In the genomic region with DNA sequence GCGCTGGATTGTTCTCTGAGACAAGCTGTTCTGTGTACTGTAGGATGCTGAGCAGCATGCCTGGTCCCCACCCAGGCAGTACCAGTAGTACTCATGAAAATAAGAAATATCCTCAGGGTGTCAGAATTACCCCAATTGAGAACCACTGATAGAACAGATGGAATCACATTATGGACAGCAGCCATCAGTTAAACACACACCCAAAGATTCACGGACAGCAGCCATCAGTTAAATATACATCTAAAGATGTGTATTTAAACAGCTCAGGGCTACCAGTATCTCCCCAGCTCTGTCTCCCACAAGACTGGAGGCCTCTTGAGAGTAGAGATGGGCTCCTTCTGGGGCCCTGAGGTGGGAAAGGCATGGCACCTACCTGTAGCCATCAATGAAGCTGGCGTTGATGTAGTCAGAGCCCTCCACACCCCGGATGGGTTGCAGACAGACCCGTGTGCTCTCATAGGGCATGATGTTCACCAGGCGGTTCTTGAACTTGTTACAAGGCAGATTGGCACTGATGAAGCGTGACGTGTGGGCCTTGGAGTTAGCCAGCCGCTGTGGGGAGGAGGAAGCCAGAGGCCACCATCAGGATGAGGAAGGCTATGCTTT, we compare ENCODE assay signal across 35 cellular contexts.
"Had no signal": no experiment of that assay in that cellular context is flagged by ENCODE, and none has a peak within 500 bp of the region (broad histone marks: within the 10 kb centered on the region; RNA-seq: fewer than 3 reads in every experiment).

No MANE protein-coding gene starts in this region.

- H3K27me3 ChIP-seq: adrenal gland, body of pancreas, cardiac muscle cell, dorsolateral prefrontal cortex, esophagus muscularis mucosa, gastroesophageal sphincter had no signal

- H3K9me3 ChIP-seq: adrenal gland, body of pancreas, esophagus muscularis mucosa, gastroesophageal sphincter had no signal

- H3K9me3 Mint-ChIP-seq: activated B cell treated with CpG ODN at 0.5 μM for 24 hours; activated CD8-positive, alpha-beta T cell treated with anti-CD3 and anti-CD28 coated beads for 36 hours; activated naive CD4-positive, alpha-beta T cell treated with anti-CD3 and anti-CD28 coated beads for 36 hours; activated naive CD4-positive, alpha-beta T cell treated with anti-CD3 and anti-CD28 coated beads, Interleukin-2, amount 50 U/mL, for 24 hours; activated naive CD8-positive, alpha-beta T cell treated with anti-CD3 and anti-CD28 coated beads, Interleukin-2, amount 50 U/mL, for 24 hours; dendritic cell treated with granulocyte-macrophage colony-stimulating factor and Interleukin-4, amounts not matched to agents 40 ng/mL and 50 ng/mL, for 4 days had no signal

- H3K4me1 ChIP-seq: adrenal gland, body of pancreas, esophagus muscularis mucosa, gastroesophageal sphincter had no signal

- H3K27ac ChIP-seq: adrenal gland, body of pancreas, cardiac muscle cell, coronary artery, dorsolateral prefrontal cortex, esophagus muscularis mucosa, gastroesophageal sphincter, WERI-Rb-1 had no signal

- H3K27me3 Mint-ChIP-seq: activated B cell treated with CpG ODN at 0.5 μM for 24 hours; activated CD8-positive, alpha-beta T cell treated with anti-CD3 and anti-CD28 coated beads for 36 hours; activated naive CD4-positive, alpha-beta T cell treated with anti-CD3 and anti-CD28 coated beads, Interleukin-2, amount 50 U/mL, for 24 hours; activated naive CD8-positive, alpha-beta T cell treated with anti-CD3 and anti-CD28 coated beads for 36 hours; activated naive CD8-positive, alpha-beta T cell treated with anti-CD3 and anti-CD28 coated beads, Interleukin-2, amount 50 U/mL, for 24 hours; dendritic cell treated with granulocyte-macrophage colony-stimulating factor and Interleukin-4, amounts not matched to agents 40 ng/mL and 50 ng/mL, for 4 days; T-helper 17 cell had no signal

- H3K4me1 Mint-ChIP-seq: activated naive CD4-positive, alpha-beta T cell treated with anti-CD3 and anti-CD28 coated beads, Interleukin-2, amount 50 U/mL, for 24 hours; endodermal cell had no signal

- H3K4me3 ChIP-seq: adrenal gland, body of pancreas, cardiac muscle cell, coronary artery, dorsolateral prefrontal cortex, esophagus muscularis mucosa, gastroesophageal sphincter had no signal

- DNase-seq: activated B cell treated with CpG ODN at 0.5 μM for 24 hours; activated CD4-positive, alpha-beta T cell treated with anti-CD3 and anti-CD28 coated beads for 48 hours; activated CD4-positive, alpha-beta T cell treated with anti-CD3 and anti-CD28 coated beads, Interleukin-2, amount 50 U/mL, for 1 hour; activated CD4-positive, alpha-beta T cell treated with anti-CD3 and anti-CD28 coated beads, Interleukin-2, amount 50 U/mL, for 48 hours; activated CD8-positive, alpha-beta memory T cell treated with anti-CD3 and anti-CD28 coated beads for 24 hours; activated CD8-positive, alpha-beta T cell treated with anti-CD3 and anti-CD28 coated beads for 36 hours; activated effector memory CD4-positive, alpha-beta T cell treated with anti-CD3 and anti-CD28 coated beads, Interleukin-2, amount 50 U/mL, for 16 hours; activated naive CD4-positive, alpha-beta T cell treated with anti-CD3 and anti-CD28 coated beads for 36 hours; activated naive CD8-positive, alpha-beta T cell treated with anti-CD3 and anti-CD28 coated beads for 36 hours; activated naive CD8-positive, alpha-beta T cell treated with anti-CD3 and anti-CD28 coated beads, Interleukin-2, amount 50 U/mL, for 24 hours; activated T-cell treated with anti-CD3 and anti-CD28 coated beads, Interleukin-2, amount 50 U/mL, for 48 hours; adrenal gland; amygdala; aorta; body of pancreas; central memory CD4-positive, alpha-beta T cell; dorsolateral prefrontal cortex; effector memory CD4-positive, alpha-beta T cell; endodermal cell; erythroblast; foreskin melanocyte; head of caudate nucleus; T-helper 1 cell; T-helper 17 cell; T1000; WERI-Rb-1 had no signal

- H3K27ac Mint-ChIP-seq: activated B cell treated with CpG ODN at 0.5 μM for 24 hours; activated CD8-positive, alpha-beta T cell treated with anti-CD3 and anti-CD28 coated beads for 36 hours; activated naive CD4-positive, alpha-beta T cell treated with anti-CD3 and anti-CD28 coated beads for 36 hours; activated naive CD4-positive, alpha-beta T cell treated with anti-CD3 and anti-CD28 coated beads, Interleukin-2, amount 50 U/mL, for 24 hours; activated naive CD8-positive, alpha-beta T cell treated with anti-CD3 and anti-CD28 coated beads for 36 hours; activated naive CD8-positive, alpha-beta T cell treated with anti-CD3 and anti-CD28 coated beads, Interleukin-2, amount 50 U/mL, for 24 hours; activated T-helper 1 cell treated with anti-CD3 and anti-CD28 coated beads, Interleukin-12 subunit alpha, Interleukin-12 subunit beta, Interleukin-2, Interleukin-4 antibody, amounts not matched to agents 30 ng/mL and 10 ng/mL and 1 ng/mL, durations not matched to agents 14 hours and 24 hours and 36 hours; activated T-helper 2 cell treated with anti-CD3 and anti-CD28 coated beads, Interferon-gamma antibody, Interleukin-2, Interleukin-4, amounts not matched to agents 10 μg/mL and 5 μg/mL and 100 μg/mL, durations not matched to agents 14 hours and 24 hours and 36 hours; dendritic cell treated with granulocyte-macrophage colony-stimulating factor and Interleukin-4, amounts not matched to agents 40 ng/mL and 50 ng/mL, for 4 days; endodermal cell; T-helper 17 cell; T-helper 2 cell treated with Interferon-gamma antibody and Interleukin-4, amounts not matched to agents 5 μg/mL and 100 μg/mL, for 36 hours had no signal

- H3K4me3 Mint-ChIP-seq: activated B cell treated with CpG ODN at 0.5 μM for 24 hours; activated CD8-positive, alpha-beta T cell treated with anti-CD3 and anti-CD28 coated beads for 36 hours; activated naive CD4-positive, alpha-beta T cell treated with anti-CD3 and anti-CD28 coated beads for 36 hours; activated naive CD4-positive, alpha-beta T cell treated with anti-CD3 and anti-CD28 coated beads, Interleukin-2, amount 50 U/mL, for 24 hours; activated naive CD8-positive, alpha-beta T cell treated with anti-CD3 and anti-CD28 coated beads for 36 hours; activated naive CD8-positive, alpha-beta T cell treated with anti-CD3 and anti-CD28 coated beads, Interleukin-2, amount 50 U/mL, for 24 hours; activated T-helper 1 cell treated with anti-CD3 and anti-CD28 coated beads, Interleukin-12 subunit alpha, Interleukin-12 subunit beta, Interleukin-2, Interleukin-4 antibody, amounts not matched to agents 30 ng/mL and 10 ng/mL and 1 ng/mL, durations not matched to agents 14 hours and 24 hours and 36 hours; dendritic cell treated with granulocyte-macrophage colony-stimulating factor and Interleukin-4, amounts not matched to agents 40 ng/mL and 50 ng/mL, for 4 days; endodermal cell; T-helper 17 cell; T-helper 2 cell treated with Interferon-gamma antibody and Interleukin-4, amounts not matched to agents 5 μg/mL and 100 μg/mL, for 36 hours had no signal
